Comparison of ENCODE assay signal across 10 cellular contexts in the genomic region with DNA sequence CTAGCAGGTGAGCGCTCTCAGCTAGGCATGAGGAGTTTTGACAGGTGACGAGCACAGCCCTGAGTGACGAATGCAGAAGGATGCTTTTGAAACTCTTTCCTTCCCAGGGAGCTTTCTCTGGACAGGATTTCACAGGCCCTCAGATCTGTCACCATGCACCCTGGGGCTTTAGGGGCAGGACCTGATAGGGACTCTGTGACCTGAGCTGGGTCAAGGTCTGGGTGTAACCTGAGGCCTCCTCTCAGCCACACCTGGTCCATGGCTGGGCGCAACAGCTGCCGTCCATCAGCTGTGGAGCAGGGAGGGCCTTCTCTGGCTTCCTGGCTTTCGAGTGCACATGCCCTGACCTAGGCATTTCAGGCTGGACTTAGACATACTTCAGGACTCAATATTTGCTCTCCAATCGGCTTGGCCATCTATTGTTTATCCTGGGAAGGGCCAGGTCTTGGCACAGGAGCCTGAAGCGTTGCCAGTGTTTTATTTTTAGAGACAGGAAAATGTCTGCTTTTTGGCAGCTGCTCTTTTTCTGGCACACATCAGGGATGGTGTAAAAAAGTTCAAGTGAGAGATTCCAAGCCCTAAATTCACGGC. TPM values are rescaled to one million over a fixed set of nuclear protein-coding genes. Genes with fewer than 3 reads are reported as not detected.
A peak's percentile ranks its signal among the peaks of the same experiment; 100 is the strongest.
DNase-seq lines count a peak whose midpoint lies in the region; ATAC-seq, FAIRE-seq and TF ChIP-seq lines count a peak whose summit lies in the region.
"Had no signal": no experiment of that assay in that cellular context is flagged by ENCODE, and none has a peak within 500 bp of the region (broad histone marks: within the 10 kb centered on the region; RNA-seq: fewer than 3 reads in every experiment).

No MANE protein-coding gene starts in this region.

- peaks cover 16 to 25% of the 10 kb centered on the region in 2 donors for H3K4me1 ChIP-seq in kidney (ENCODE audit: control insufficient read depth in 1 of 2, insufficient read depth in 1 of 2, low read depth in 1 of 2, low read length in 2 of 2)
- peaks cover 39% of the 10 kb centered on the region for H3K4me1 ChIP-seq in stomach smooth muscle (ENCODE audit: control insufficient read depth, insufficient read depth, low read length)

- H3K27ac ChIP-seq in brain microvascular endothelial cell (peak overlapping the region; percentile 96), kidney (ENCODE audit: low read depth in 2 of 2, low read length in 2 of 2) (peak overlapping the region; percentile 62 to 63), stomach smooth muscle (ENCODE audit: low read length) (peak overlapping the region; percentile 98)

- ATAC-seq in GM18502 (IDR thresholded peaks at IDR 0.05; ENCODE audit: poor library complexity, unreplicated experiment) = no peak

- no peaks in the 10 kb centered on the region for H3K27me3 ChIP-seq in brain microvascular endothelial cell (replicated peaks)
- H3K27me3 ChIP-seq in stomach smooth muscle (ENCODE audit: control insufficient read depth in 1 of 2, insufficient read depth in 2 of 2, low read length in 2 of 2) = no peaks in the 10 kb centered on the region

- in situ Hi-C loops in brain microvascular endothelial cell (cut with HindIII; ENCODE audit: low pct_ligation_motif_present, low sequenced_read_pairs) = no loop called here

- TF ChIP-seq CTCF in LNCaP clone FGC (IDR thresholded peaks at IDR 0.05; ENCODE audit: control insufficient read depth, extremely low read depth, insufficient read depth) (no peak), brain microvascular endothelial cell (IDR thresholded peaks at IDR 0.05; ENCODE audit: low read depth, low read length, missing control alignments) (no peak), kidney (IDR thresholded peaks at IDR 0.05; ENCODE audit: borderline replicate concordance, extremely low read depth, insufficient read depth) (no peak)

- no peak overlapping the region for H3K9ac ChIP-seq in kidney (ENCODE audit: low read length in 2 of 2)
- H3K9ac ChIP-seq in stomach smooth muscle (ENCODE audit: low read length in 2 of 2) = peak overlapping the region in 1 of 2 donors; percentile 12

- H3K9me3 ChIP-seq in kidney (ENCODE audit: control insufficient read depth in 1 of 2, low read length in 2 of 2) (no peaks in the 10 kb centered on the region), stomach smooth muscle (ENCODE audit: control insufficient read depth in 2 of 2, low read length in 2 of 2) (no peaks in the 10 kb centered on the region)

- H3K36me3 ChIP-seq in brain microvascular endothelial cell (replicated peaks) (no peaks in the 10 kb centered on the region), kidney (ENCODE audit: control insufficient read depth in 1 of 2, insufficient read depth in 2 of 2, low read length in 2 of 2) (no peaks in the 10 kb centered on the region), stomach smooth muscle (ENCODE audit: control insufficient read depth in 2 of 2, insufficient read depth in 2 of 2, low read length in 2 of 2) (no peaks in the 10 kb centered on the region)

- peak; percentile 93 for DNase-seq in LNCaP clone FGC (ENCODE audit: low read depth)
- DNase-seq in brain microvascular endothelial cell = no peak
- DNase-seq in kidney = peak; percentile 69
- DNase-seq in activated naive CD4-positive, alpha-beta T cell treated with Interleukin-2 at 50 U/mL for 16 hours = no peak
- no peak for DNase-seq in LoVo (ENCODE audit: low spot score)
- DNase-seq in H4 (ENCODE audit: low spot score) = no peak
- DNase-seq: activated gamma-delta T cell had no signal

- H3K4me3 ChIP-seq in LNCaP clone FGC (ENCODE audit: low read depth, low read length) (no peak overlapping the region), brain microvascular endothelial cell (ENCODE audit: low read depth, low read length) (no peak overlapping the region), kidney (ENCODE audit: low read length in 2 of 2) (no peak overlapping the region), stomach smooth muscle (ENCODE audit: low read length in 2 of 2) (peak overlapping the region in 1 of 2 donors; percentile 52)

- FAIRE-seq in kidney (lab: Jason Lieb, UNC) = no peak

- intact Hi-C loops in kidney (cut with DNase I) = no loop called here

RNA-seq across cellular contexts. Expression of a gene that starts 56.4 kb away (rescaled TPM):
- total RNA-seq in kidney = not detected
- polyA plus RNA-seq in kidney (ENCODE audit: insufficient read depth, low read depth, low replicate concordance) = not detected
- not detected in 2 replicates for total RNA-seq in H4 (2014; rRNA removed; shearing (Covaris generic))
- total RNA-seq: T-helper 2 cell treated with Interferon-gamma antibody and Interleukin-4, amounts not matched to agents 100 ng/mL and 5 ng/mL, for 36 hours had no signal

Comparison
In these comparisons a context has a peak if more than half of its experiments do, and no peak if none do; other contexts are left out.
1. DNase-seq: peak in LNCaP clone FGC (single experiment) and kidney (single experiment); none in brain microvascular endothelial cell (single experiment), activated naive CD4-positive, alpha-beta T cell treated with Interleukin-2 at 50 U/mL for 16 hours (single experiment), LoVo (single experiment) and H4 (single experiment).
2. Peak in every context shown above with its lines, with median percentiles within 50 percentile points of each other: H3K27ac ChIP-seq.